ENCODE assay signal across 25 cellular contexts in genomic region chr3:126460386-126460785, GRCh38. TPM values are rescaled to one million over a fixed set of nuclear protein-coding genes. Genes with fewer than 3 reads are reported as not detected.
"Had no signal": no experiment of that assay in that cellular context is flagged by ENCODE, and none has a peak within 500 bp of the region (broad histone marks: within the 10 kb centered on the region; RNA-seq: fewer than 3 reads in every experiment).

No MANE protein-coding gene starts in this region.

- H3K27ac ChIP-seq: dorsolateral prefrontal cortex, foreskin keratinocyte, left lung, skin epidermis, thoracic aorta, upper lobe of left lung had no signal

- H3K27ac Mint-ChIP-seq: activated B cell treated with CpG ODN at 0.5 μM for 24 hours; activated CD4-positive, alpha-beta memory T cell treated with anti-CD3 and anti-CD28 coated beads, Interleukin-2, amount 10 ng/mL, durations not matched to agents 7 days and 5 days; activated CD8-positive, alpha-beta memory T cell treated with anti-CD3 and anti-CD28 coated beads, Interleukin-2, amount 10 ng/mL, durations not matched to agents 7 days and 5 days; activated naive CD4-positive, alpha-beta T cell treated with anti-CD3 and anti-CD28 coated beads, Interleukin-2, amount 50 U/mL, for 24 hours; endodermal cell; naive thymus-derived CD4-positive, alpha-beta T cell had no signal

- DNase-seq: activated B cell treated with CpG ODN at 0.5 μM for 24 hours; activated CD4-positive, alpha-beta memory T cell treated with anti-CD3 and anti-CD28 coated beads, Interleukin-2, amount 10 ng/mL, durations not matched to agents 7 days and 5 days; activated CD4-positive, alpha-beta T cell treated with anti-CD3 and anti-CD28 coated beads for 48 hours; activated CD8-positive, alpha-beta memory T cell treated with anti-CD3 and anti-CD28 coated beads, Interleukin-2, amount 10 ng/mL, durations not matched to agents 7 days and 5 days; activated effector memory CD4-positive, alpha-beta T cell treated with anti-CD3 and anti-CD28 coated beads, Interleukin-2, amount 50 U/mL, for 16 hours; activated T-cell treated with anti-CD3 and anti-CD28 coated beads, Interleukin-2, amount 50 U/mL, for 48 hours; amygdala; dorsolateral prefrontal cortex; foreskin keratinocyte; hypothalamus; left lung; naive thymus-derived CD4-positive, alpha-beta T cell; retina; stimulated activated CD4-positive, alpha-beta T cell treated with anti-CD3 and anti-CD28 coated beads, Interleukin-15, amount 100 ng/mL, for 24 hours; stimulated activated CD4-positive, alpha-beta T cell treated with anti-CD3 and anti-CD28 coated beads, Interleukin-2, amount 100 ng/mL, for 48 hours; T-helper 1 cell; T-helper 9 cell had no signal

- H3K27me3 ChIP-seq: dorsolateral prefrontal cortex, foreskin keratinocyte, left lung, upper lobe of left lung had no signal

- H3K27me3 Mint-ChIP-seq: activated B cell treated with CpG ODN at 0.5 μM for 24 hours; activated CD4-positive, alpha-beta memory T cell treated with anti-CD3 and anti-CD28 coated beads, Interleukin-2, amount 10 ng/mL, durations not matched to agents 7 days and 5 days; activated CD8-positive, alpha-beta memory T cell treated with anti-CD3 and anti-CD28 coated beads, Interleukin-2, amount 10 ng/mL, durations not matched to agents 7 days and 5 days; activated naive CD4-positive, alpha-beta T cell treated with anti-CD3 and anti-CD28 coated beads, Interleukin-2, amount 50 U/mL, for 24 hours; naive thymus-derived CD4-positive, alpha-beta T cell had no signal

- H3K9me3 Mint-ChIP-seq: activated B cell treated with CpG ODN at 0.5 μM for 24 hours; activated CD4-positive, alpha-beta memory T cell treated with anti-CD3 and anti-CD28 coated beads, Interleukin-2, amount 10 ng/mL, durations not matched to agents 7 days and 5 days; activated naive CD4-positive, alpha-beta T cell treated with anti-CD3 and anti-CD28 coated beads, Interleukin-2, amount 50 U/mL, for 24 hours; endodermal cell; naive thymus-derived CD4-positive, alpha-beta T cell had no signal

- H3K4me3 Mint-ChIP-seq: activated B cell treated with CpG ODN at 0.5 μM for 24 hours; activated CD4-positive, alpha-beta memory T cell treated with anti-CD3 and anti-CD28 coated beads, Interleukin-2, amount 10 ng/mL, durations not matched to agents 7 days and 5 days; activated CD8-positive, alpha-beta memory T cell treated with anti-CD3 and anti-CD28 coated beads, Interleukin-2, amount 10 ng/mL, durations not matched to agents 7 days and 5 days; activated naive CD4-positive, alpha-beta T cell treated with anti-CD3 and anti-CD28 coated beads, Interleukin-2, amount 50 U/mL, for 24 hours; endodermal cell; naive thymus-derived CD4-positive, alpha-beta T cell had no signal

- H3K9me3 ChIP-seq: left lung, thoracic aorta, upper lobe of left lung had no signal

- H3K4me1 Mint-ChIP-seq: activated B cell treated with CpG ODN at 0.5 μM for 24 hours; activated CD8-positive, alpha-beta memory T cell treated with anti-CD3 and anti-CD28 coated beads, Interleukin-2, amount 10 ng/mL, durations not matched to agents 7 days and 5 days; endodermal cell had no signal

- H3K4me1 ChIP-seq: foreskin keratinocyte had no signal

- ATAC-seq: activated CD8-positive, alpha-beta memory T cell treated with anti-CD3 and anti-CD28 coated beads, Interleukin-2, amount 10 ng/mL, durations not matched to agents 7 days and 5 days; foreskin keratinocyte; left lung; naive thymus-derived CD4-positive, alpha-beta T cell had no signal

- H3K4me3 ChIP-seq: dorsolateral prefrontal cortex, left lung, skin epidermis, thoracic aorta, upper lobe of left lung had no signal

RNA-seq across cellular contexts. Expression of gene UROC1, which starts 57.2 kb away (rescaled TPM):
- total RNA-seq: activated B cell treated with CpG ODN at 0.5 μM for 24 hours; activated CD4-positive, alpha-beta memory T cell treated with anti-CD3 and anti-CD28 coated beads, Interleukin-2, amount 10 ng/mL, durations not matched to agents 7 days and 5 days; activated CD8-positive, alpha-beta memory T cell treated with anti-CD3 and anti-CD28 coated beads, Interleukin-2, amount 10 ng/mL, durations not matched to agents 7 days and 5 days; cardiac septum; endodermal cell; epithelial cell of proximal tubule; fibroblast of lung; foreskin keratinocyte; left lung; naive thymus-derived CD4-positive, alpha-beta T cell; thoracic aorta; upper lobe of left lung had no signal
